Comparison of ENCODE assay signal across 21 cellular contexts in genomic region chr4:185890196-185890595, GRCh38.
"Had no signal": no experiment of that assay in that cellular context is flagged by ENCODE, and none has a peak within 500 bp of the region (broad histone marks: within the 10 kb centered on the region; RNA-seq: fewer than 3 reads in every experiment).

No MANE protein-coding gene starts in this region.

- DNase-seq: effector CD4-positive, alpha-beta T cell; endodermal cell; erythroblast; foreskin melanocyte; left colon; mammary epithelial cell; natural killer cell; psoas muscle; retina; right lobe of liver; spleen; stimulated activated CD4-positive, alpha-beta T cell treated with anti-CD3 and anti-CD28 coated beads, Interleukin-15, amount 100 ng/mL, for 24 hours; stimulated activated CD4-positive, alpha-beta T cell treated with anti-CD3 and anti-CD28 coated beads, Interleukin-2, amount 100 ng/mL, for 24 hours; stimulated activated naive CD4-positive, alpha-beta T cell; stomach; substantia nigra; transverse colon had no signal

- H3K79me2 ChIP-seq: hepatocyte had no signal

- H3K4me1 ChIP-seq: psoas muscle, transverse colon had no signal

- H3K4me2 ChIP-seq: hepatocyte had no signal

- H3K27me3 ChIP-seq: hepatocyte, right lobe of liver, spleen, stomach, transverse colon had no signal

- H3K36me3 ChIP-seq: right lobe of liver, stomach, thoracic aorta, transverse colon had no signal

- H2AFZ ChIP-seq: hepatocyte had no signal

- FAIRE-seq: endothelial cell of umbilical vein had no signal

- ATAC-seq: left colon, natural killer cell, psoas muscle, right lobe of liver had no signal

- H3K9me3 ChIP-seq: right lobe of liver, transverse colon had no signal

- H3K27ac ChIP-seq: coronary artery, hepatocyte, psoas muscle, right lobe of liver, spleen, stomach, thoracic aorta, transverse colon had no signal

- H3K4me3 ChIP-seq: coronary artery, hepatocyte, psoas muscle, right lobe of liver, spleen, stomach, thoracic aorta, transverse colon had no signal
